ENCODE assay signal across 1 cellular context in the genomic region with DNA sequence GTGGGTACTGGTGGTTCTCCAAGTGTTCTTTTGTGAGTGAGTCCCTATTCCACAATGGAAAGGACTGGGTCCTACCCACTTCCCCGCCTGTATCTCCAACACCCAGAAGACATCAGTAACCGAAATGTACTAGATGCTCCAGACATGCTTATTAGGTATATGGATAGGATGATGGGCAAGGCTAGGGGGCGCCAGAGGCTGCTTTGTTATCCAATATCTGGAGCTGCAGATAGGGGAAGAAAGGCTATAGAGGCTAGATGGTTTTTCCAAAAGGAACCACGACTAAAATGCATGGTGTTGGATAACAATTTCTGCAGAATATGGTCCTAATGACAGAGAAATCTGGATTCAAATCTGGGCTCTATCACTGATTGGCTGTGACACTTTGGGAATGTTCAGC.
A peak's percentile ranks its signal among the peaks of the same experiment; 100 is the strongest.
TF ChIP-seq lines count a peak whose summit lies in the region.

No MANE protein-coding gene starts in this region.

TF ChIP-seq in K562, 482 proteins besides CTCF, POLR2A, EP300 and RAD21 (continued from another document):
- TF ChIP-seq, protein P1, sequence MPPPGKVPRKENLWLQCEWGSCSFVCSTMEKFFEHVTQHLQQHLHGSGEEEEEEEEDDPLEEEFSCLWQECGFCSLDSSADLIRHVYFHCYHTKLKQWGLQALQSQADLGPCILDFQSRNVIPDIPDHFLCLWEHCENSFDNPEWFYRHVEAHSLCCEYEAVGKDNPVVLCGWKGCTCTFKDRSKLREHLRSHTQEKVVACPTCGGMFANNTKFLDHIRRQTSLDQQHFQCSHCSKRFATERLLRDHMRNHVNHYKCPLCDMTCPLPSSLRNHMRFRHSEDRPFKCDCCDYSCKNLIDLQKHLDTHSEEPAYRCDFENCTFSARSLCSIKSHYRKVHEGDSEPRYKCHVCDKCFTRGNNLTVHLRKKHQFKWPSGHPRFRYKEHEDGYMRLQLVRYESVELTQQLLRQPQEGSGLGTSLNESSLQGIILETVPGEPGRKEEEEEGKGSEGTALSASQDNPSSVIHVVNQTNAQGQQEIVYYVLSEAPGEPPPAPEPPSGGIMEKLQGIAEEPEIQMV (tag; conservative IDR thresholded peaks at IDR 0.05; ENCODE audit: low read depth): no peak
- TF ChIP-seq, protein P2, sequence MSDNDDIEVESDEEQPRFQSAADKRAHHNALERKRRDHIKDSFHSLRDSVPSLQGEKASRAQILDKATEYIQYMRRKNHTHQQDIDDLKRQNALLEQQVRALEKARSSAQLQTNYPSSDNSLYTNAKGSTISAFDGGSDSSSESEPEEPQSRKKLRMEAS (CRISPR knock-in tag; IDR thresholded peaks at IDR 0.05): no peak
- TF ChIP-seq SNIP1 (IDR thresholded peaks at IDR 0.05; ENCODE audit: low read depth) (no peak), MEIS2 (IDR thresholded peaks at IDR 0.05; ENCODE audit: partially characterized antibody) (no peak), JUND (IDR thresholded peaks at IDR 0.05; ENCODE audit: borderline replicate concordance, low read depth, low read length) (peak; percentile 15; the same call in 1 of the 2 replicates), JUND (tag; IDR thresholded peaks at IDR 0.05; ENCODE audit: borderline replicate concordance, low read depth, low read length) (no peak), CHCHD3 (CRISPR knock-in tag; IDR thresholded peaks at IDR 0.05) (no peak), TBP (optimal IDR thresholded peaks at IDR 0.05; ENCODE audit: low read depth, low read length) (no peak), FOXP1 (CRISPR knock-in tag; IDR thresholded peaks at IDR 0.05) (no peak), PML (IDR thresholded peaks at IDR 0.05; ENCODE audit: low read length) (no peak), RCOR1 (IDR thresholded peaks at IDR 0.05; ENCODE audit: borderline replicate concordance in 1 of 2, low read depth in 2 of 2, low read length in 2 of 2) (peak in 1 of 2 experiments; percentile 64; a peak in 2 of 4 replicates), NEUROD1 (IDR thresholded peaks at IDR 0.05; ENCODE audit: borderline replicate concordance, low read depth, low read length, partially characterized antibody) (no peak), MTA3 (IDR thresholded peaks at IDR 0.05; ENCODE audit: borderline replicate concordance) (no peak), CTBP1 (IDR thresholded peaks at IDR 0.05; ENCODE audit: borderline replicate concordance) (peak; percentile 42; the same call in 1 of the 2 replicates)
- TF ChIP-seq, protein P3, sequence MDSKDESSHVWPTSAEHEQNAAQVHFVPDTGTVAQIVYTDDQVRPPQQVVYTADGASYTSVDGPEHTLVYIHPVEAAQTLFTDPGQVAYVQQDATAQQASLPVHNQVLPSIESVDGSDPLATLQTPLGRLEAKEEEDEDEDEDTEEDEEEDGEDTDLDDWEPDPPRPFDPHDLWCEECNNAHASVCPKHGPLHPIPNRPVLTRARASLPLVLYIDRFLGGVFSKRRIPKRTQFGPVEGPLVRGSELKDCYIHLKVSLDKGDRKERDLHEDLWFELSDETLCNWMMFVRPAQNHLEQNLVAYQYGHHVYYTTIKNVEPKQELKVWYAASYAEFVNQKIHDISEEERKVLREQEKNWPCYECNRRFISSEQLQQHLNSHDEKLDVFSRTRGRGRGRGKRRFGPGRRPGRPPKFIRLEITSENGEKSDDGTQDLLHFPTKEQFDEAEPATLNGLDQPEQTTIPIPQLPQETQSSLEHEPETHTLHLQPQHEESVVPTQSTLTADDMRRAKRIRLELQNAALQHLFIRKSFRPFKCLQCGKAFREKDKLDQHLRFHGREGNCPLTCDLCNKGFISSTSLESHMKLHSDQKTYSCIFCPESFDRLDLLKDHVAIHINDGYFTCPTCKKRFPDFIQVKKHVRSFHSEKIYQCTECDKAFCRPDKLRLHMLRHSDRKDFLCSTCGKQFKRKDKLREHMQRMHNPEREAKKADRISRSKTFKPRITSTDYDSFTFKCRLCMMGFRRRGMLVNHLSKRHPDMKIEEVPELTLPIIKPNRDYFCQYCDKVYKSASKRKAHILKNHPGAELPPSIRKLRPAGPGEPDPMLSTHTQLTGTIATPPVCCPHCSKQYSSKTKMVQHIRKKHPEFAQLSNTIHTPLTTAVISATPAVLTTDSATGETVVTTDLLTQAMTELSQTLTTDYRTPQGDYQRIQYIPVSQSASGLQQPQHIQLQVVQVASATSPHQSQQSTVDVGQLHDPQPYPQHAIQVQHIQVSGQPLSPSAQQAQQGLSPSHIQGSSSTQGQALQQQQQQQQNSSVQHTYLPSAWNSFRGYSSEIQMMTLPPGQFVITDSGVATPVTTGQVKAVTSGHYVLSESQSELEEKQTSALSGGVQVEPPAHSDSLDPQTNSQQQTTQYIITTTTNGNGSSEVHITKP (IDR thresholded peaks at IDR 0.05; ENCODE audit: partially characterized antibody): peak; percentile 42
- TF ChIP-seq, protein P4, sequence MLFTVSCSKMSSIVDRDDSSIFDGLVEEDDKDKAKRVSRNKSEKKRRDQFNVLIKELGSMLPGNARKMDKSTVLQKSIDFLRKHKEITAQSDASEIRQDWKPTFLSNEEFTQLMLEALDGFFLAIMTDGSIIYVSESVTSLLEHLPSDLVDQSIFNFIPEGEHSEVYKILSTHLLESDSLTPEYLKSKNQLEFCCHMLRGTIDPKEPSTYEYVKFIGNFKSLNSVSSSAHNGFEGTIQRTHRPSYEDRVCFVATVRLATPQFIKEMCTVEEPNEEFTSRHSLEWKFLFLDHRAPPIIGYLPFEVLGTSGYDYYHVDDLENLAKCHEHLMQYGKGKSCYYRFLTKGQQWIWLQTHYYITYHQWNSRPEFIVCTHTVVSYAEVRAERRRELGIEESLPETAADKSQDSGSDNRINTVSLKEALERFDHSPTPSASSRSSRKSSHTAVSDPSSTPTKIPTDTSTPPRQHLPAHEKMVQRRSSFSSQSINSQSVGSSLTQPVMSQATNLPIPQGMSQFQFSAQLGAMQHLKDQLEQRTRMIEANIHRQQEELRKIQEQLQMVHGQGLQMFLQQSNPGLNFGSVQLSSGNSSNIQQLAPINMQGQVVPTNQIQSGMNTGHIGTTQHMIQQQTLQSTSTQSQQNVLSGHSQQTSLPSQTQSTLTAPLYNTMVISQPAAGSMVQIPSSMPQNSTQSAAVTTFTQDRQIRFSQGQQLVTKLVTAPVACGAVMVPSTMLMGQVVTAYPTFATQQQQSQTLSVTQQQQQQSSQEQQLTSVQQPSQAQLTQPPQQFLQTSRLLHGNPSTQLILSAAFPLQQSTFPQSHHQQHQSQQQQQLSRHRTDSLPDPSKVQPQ (CRISPR knock-in tag; IDR thresholded peaks at IDR 0.05; ENCODE audit: borderline replicate concordance): no peak
- TF ChIP-seq, protein P5, sequence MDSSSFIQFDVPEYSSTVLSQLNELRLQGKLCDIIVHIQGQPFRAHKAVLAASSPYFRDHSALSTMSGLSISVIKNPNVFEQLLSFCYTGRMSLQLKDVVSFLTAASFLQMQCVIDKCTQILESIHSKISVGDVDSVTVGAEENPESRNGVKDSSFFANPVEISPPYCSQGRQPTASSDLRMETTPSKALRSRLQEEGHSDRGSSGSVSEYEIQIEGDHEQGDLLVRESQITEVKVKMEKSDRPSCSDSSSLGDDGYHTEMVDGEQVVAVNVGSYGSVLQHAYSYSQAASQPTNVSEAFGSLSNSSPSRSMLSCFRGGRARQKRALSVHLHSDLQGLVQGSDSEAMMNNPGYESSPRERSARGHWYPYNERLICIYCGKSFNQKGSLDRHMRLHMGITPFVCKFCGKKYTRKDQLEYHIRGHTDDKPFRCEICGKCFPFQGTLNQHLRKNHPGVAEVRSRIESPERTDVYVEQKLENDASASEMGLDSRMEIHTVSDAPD (CRISPR knock-in tag; IDR thresholded peaks at IDR 0.05): no peak
- TF ChIP-seq, protein P6, sequence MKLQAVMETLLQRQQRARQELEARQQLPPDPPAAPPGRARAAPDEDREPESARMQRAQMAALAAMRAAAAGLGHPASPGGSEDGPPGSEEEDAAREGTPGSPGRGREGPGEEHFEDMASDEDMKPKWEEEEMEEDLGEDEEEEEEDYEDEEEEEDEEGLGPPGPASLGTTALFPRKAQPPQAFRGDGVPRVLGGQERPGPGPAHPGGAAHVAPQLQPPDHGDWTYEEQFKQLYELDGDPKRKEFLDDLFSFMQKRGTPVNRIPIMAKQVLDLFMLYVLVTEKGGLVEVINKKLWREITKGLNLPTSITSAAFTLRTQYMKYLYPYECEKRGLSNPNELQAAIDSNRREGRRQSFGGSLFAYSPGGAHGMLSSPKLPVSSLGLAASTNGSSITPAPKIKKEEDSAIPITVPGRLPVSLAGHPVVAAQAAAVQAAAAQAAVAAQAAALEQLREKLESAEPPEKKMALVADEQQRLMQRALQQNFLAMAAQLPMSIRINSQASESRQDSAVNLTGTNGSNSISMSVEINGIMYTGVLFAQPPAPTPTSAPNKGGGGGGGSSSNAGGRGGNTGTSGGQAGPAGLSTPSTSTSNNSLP (IDR thresholded peaks at IDR 0.05; ENCODE audit: borderline replicate concordance, low read depth, low read length): no peak
- TF ChIP-seq, protein P7, sequence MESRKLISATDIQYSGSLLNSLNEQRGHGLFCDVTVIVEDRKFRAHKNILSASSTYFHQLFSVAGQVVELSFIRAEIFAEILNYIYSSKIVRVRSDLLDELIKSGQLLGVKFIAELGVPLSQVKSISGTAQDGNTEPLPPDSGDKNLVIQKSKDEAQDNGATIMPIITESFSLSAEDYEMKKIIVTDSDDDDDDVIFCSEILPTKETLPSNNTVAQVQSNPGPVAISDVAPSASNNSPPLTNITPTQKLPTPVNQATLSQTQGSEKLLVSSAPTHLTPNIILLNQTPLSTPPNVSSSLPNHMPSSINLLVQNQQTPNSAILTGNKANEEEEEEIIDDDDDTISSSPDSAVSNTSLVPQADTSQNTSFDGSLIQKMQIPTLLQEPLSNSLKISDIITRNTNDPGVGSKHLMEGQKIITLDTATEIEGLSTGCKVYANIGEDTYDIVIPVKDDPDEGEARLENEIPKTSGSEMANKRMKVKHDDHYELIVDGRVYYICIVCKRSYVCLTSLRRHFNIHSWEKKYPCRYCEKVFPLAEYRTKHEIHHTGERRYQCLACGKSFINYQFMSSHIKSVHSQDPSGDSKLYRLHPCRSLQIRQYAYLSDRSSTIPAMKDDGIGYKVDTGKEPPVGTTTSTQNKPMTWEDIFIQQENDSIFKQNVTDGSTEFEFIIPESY (CRISPR knock-in tag; IDR thresholded peaks at IDR 0.05): no peak
TF ChIP-seq in K562: peak in this region for 7.
